In the genomic region with DNA sequence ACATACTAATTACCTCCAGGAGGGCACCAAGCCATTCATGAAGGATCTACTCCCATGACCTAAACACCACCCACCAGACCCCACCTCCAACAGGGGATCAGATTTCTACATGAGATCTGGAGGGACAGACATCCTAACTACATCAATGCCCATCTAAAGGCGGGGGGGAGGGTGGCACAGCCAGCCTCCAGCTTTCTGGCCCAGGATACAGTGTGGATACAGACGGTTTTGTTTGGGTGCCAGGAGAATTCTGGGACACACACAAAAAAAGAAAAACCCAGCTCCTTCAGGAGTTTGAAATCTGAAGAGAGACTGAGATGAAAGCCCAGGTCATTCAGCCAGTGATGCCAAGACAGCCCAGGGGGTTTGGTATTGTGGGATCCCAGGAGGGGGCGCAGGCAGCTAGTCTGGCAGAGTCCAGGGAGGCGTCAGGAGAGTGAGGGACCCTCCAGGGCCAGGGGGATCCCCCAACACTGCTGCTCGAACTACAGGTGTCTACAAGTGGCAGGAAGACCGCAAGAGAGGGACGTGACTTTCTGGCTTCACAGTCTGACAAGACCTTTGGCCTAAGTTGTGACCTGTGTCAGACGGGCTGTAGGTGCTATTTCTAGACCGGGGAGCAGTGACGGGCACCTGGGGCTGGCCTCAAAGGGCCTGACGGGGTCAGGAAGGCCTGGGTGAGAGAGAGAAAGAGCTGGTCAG, we compare ENCODE assay signal across 18 cellular contexts.
"Had no signal": no experiment of that assay in that cellular context is flagged by ENCODE, and none has a peak within 500 bp of the region (broad histone marks: within the 10 kb centered on the region; RNA-seq: fewer than 3 reads in every experiment).

No MANE protein-coding gene starts in this region.

- H3K27me3 Mint-ChIP-seq: activated CD4-positive, alpha-beta memory T cell treated with anti-CD3 and anti-CD28 coated beads for 36 hours; activated CD8-positive, alpha-beta memory T cell treated with anti-CD3 and anti-CD28 coated beads, Interleukin-2, amount 10 ng/mL, durations not matched to agents 7 days and 5 days; effector memory CD8-positive, alpha-beta T cell; naive thymus-derived CD8-positive, alpha-beta T cell had no signal

- H3K27ac Mint-ChIP-seq: activated CD4-positive, alpha-beta memory T cell treated with anti-CD3 and anti-CD28 coated beads for 36 hours; activated CD8-positive, alpha-beta memory T cell treated with anti-CD3 and anti-CD28 coated beads, Interleukin-2, amount 10 ng/mL, durations not matched to agents 7 days and 5 days; effector memory CD8-positive, alpha-beta T cell had no signal

- DNase-seq: activated CD4-positive, alpha-beta memory T cell treated with anti-CD3 and anti-CD28 coated beads for 36 hours; activated CD8-positive, alpha-beta memory T cell treated with anti-CD3 and anti-CD28 coated beads, Interleukin-2, amount 10 ng/mL, durations not matched to agents 7 days and 5 days; activated gamma-delta T cell treated with Interleukin-2 at 50 U/mL for 16 hours; activated T-cell treated with anti-CD3 and anti-CD28 coated beads, Interleukin-2, amount 50 U/mL, for 4 hours; effector memory CD8-positive, alpha-beta T cell; esophagus squamous epithelium; left cardiac atrium; mesendoderm; naive thymus-derived CD8-positive, alpha-beta T cell; stimulated activated CD8-positive, alpha-beta memory T cell treated with anti-CD3 and anti-CD28 coated beads, Interleukin-4, amount 100 ng/mL, for 48 hours; stimulated activated naive CD4-positive, alpha-beta T cell treated with Interleukin-2 at 50 U/mL for 16 hours; T-helper 2 cell; trophoblast cell had no signal

- H3K9me3 Mint-ChIP-seq: activated CD4-positive, alpha-beta memory T cell treated with anti-CD3 and anti-CD28 coated beads for 36 hours; activated naive CD4-positive, alpha-beta T cell treated with anti-CD3 and anti-CD28 coated beads, Interleukin-2, amount 50 U/mL, for 72 hours; activated T-cell treated with anti-CD3 and anti-CD28 coated beads, Interleukin-2, amount 50 U/mL, for 4 hours; effector memory CD8-positive, alpha-beta T cell had no signal

- ATAC-seq: activated CD8-positive, alpha-beta memory T cell treated with anti-CD3 and anti-CD28 coated beads, Interleukin-2, amount 10 ng/mL, durations not matched to agents 7 days and 5 days; activated naive CD4-positive, alpha-beta T cell treated with anti-CD3 and anti-CD28 coated beads, Interleukin-2, amount 50 U/mL, for 72 hours; activated T-cell treated with anti-CD3 and anti-CD28 coated beads, Interleukin-2, amount 50 U/mL, for 4 hours; effector memory CD8-positive, alpha-beta T cell; left cardiac atrium; naive thymus-derived CD8-positive, alpha-beta T cell had no signal

- H2AFZ ChIP-seq: parathyroid adenoma had no signal

- H3K27ac ChIP-seq: adrenal gland, esophagus squamous epithelium, neutrophil, parathyroid adenoma, spleen had no signal

- H3K9me3 ChIP-seq: adrenal gland, esophagus squamous epithelium, neutrophil, spleen had no signal

- H3K27me3 ChIP-seq: adrenal gland, esophagus squamous epithelium, neutrophil, spleen had no signal

- H3K4me3 Mint-ChIP-seq: activated CD4-positive, alpha-beta memory T cell treated with anti-CD3 and anti-CD28 coated beads for 36 hours; activated CD8-positive, alpha-beta memory T cell treated with anti-CD3 and anti-CD28 coated beads, Interleukin-2, amount 10 ng/mL, durations not matched to agents 7 days and 5 days; activated T-cell treated with anti-CD3 and anti-CD28 coated beads, Interleukin-2, amount 50 U/mL, for 4 hours; effector memory CD8-positive, alpha-beta T cell; naive thymus-derived CD8-positive, alpha-beta T cell had no signal

- H3K9ac ChIP-seq: parathyroid adenoma had no signal

- H3K4me1 ChIP-seq: adrenal gland, parathyroid adenoma had no signal

- H3K4me3 ChIP-seq: adrenal gland, esophagus squamous epithelium, spleen had no signal
